ENCODE assay signal across 10 cellular contexts in the genomic region with DNA sequence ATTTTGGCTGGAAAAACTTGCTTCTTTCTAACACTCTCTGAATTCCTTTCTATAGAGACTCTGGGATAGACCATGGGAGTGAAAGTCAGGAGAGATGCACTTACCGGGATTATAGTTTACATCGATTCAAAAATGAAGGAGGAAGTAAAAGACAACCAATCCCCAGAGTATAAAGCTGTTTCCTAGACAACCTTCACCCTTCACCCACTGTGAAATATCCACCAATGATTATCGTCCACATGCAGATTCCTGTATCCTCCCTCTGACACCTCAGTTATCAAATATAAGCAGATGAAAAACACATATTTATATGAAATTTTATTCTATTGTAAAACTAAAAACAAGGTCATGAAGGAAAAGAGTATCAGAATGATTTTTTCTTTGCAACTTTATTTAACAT.
"Had no signal": no experiment of that assay in that cellular context is flagged by ENCODE, and none has a peak within 500 bp of the region (broad histone marks: within the 10 kb centered on the region; RNA-seq: fewer than 3 reads in every experiment).

No MANE protein-coding gene starts in this region.

- H3K36me3 ChIP-seq: HAP-1 had no signal

- H3K4me3 Mint-ChIP-seq: GM23338, H9, HFFc6 had no signal

- ATAC-seq: GM23338, HCT116 had no signal

- H3K4me2 ChIP-seq: GM23338 had no signal

- H3K27ac Mint-ChIP-seq: GM23338, H9, HFFc6 had no signal

- H3K27ac ChIP-seq: GM23248 had no signal

- H3K4me1 ChIP-seq: HAP-1 had no signal

- H3K4me1 Mint-ChIP-seq: GM23338, H9 had no signal

- FAIRE-seq: H54 had no signal

- H2AFZ ChIP-seq: GM23248, GM23338 had no signal

- DNase-seq: GM23248, GOT3, H7, H9, HCEC 1CT, HFFc6 had no signal

- H3K9me3 ChIP-seq: HAP-1 had no signal

- H3K9ac ChIP-seq: GM23248 had no signal

- H3K4me3 ChIP-seq: GM23248, GM23338, HAP-1 had no signal
